22 cellular contexts compared by ENCODE assay signal in the genomic region with DNA sequence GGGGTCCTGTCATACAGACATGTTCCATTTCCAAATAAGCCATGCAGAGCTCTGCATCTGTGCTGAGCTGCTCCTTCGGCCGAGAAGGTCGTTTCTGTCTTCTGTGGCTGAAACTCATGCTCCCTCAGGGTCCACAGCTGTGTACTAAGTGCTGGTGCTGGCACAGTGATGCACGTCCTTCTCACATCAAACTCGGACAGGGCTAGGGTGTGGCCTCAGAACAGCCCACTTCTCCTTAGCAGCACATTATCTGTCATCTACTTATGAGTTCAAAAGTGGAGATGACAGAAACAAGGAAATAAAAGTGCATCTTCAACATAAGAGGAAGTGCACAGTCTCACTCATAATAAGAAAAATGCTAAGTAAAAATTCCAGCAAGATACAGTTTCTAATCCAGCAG. TPM values are rescaled to one million over a fixed set of nuclear protein-coding genes. Genes with fewer than 3 reads are reported as not detected.
A peak's percentile ranks its signal among the peaks of the same experiment; 100 is the strongest.
DNase-seq lines count a peak whose midpoint lies in the region; ATAC-seq, FAIRE-seq and TF ChIP-seq lines count a peak whose summit lies in the region.
"Had no signal": no experiment of that assay in that cellular context is flagged by ENCODE, and none has a peak within 500 bp of the region (broad histone marks: within the 10 kb centered on the region; RNA-seq: fewer than 3 reads in every experiment).

No MANE protein-coding gene starts in this region.

- intact Hi-C loops in Right ventricle myocardium superior (cut with DNase I) (no loop called here), right cardiac atrium (cut with DNase I) (no loop called here)

- TF ChIP-seq EP300 in gastroesophageal sphincter (IDR thresholded peaks at IDR 0.05): no peak

- 63% methylated on average over 5 of the region's 5 CpGs for WGBS in right cardiac atrium
- 42% methylated on average over 2 of the region's 5 CpGs; no CpG with 5 or more reads in 1 of the 2 donors for WGBS in gastroesophageal sphincter (ENCODE audit: low coverage in 1 of 2), 2 donors

- no peaks in the 10 kb centered on the region for H3K27me3 ChIP-seq in right cardiac atrium (ENCODE audit: control insufficient read depth, insufficient read depth)
- H3K27me3 ChIP-seq in gastroesophageal sphincter: no peaks in the 10 kb centered on the region
- H3K27me3 ChIP-seq: esophagus squamous epithelium had no signal

- no peaks in the 10 kb centered on the region for H3K36me3 ChIP-seq in gastroesophageal sphincter
- H3K36me3 ChIP-seq: esophagus squamous epithelium, thoracic aorta had no signal

- no peak overlapping the region for H3K4me3 ChIP-seq in right cardiac atrium (ENCODE audit: low read length)
- no peak overlapping the region for H3K4me3 ChIP-seq in gastroesophageal sphincter
- H3K4me3 ChIP-seq: esophagus squamous epithelium, thoracic aorta had no signal

- TF ChIP-seq CTCF in gastroesophageal sphincter (IDR thresholded peaks at IDR 0.05): no peak

- DNase-seq in Right ventricle myocardium superior (no peak), right cardiac atrium (no peak), RPMI8226 (peak; percentile 70), urothelium cell line (ENCODE audit: low spot score) (no peak)
- DNase-seq: 8988T; activated CD4-positive, alpha-beta T cell treated with anti-CD3 and anti-CD28 coated beads, Interleukin-2, amount 50 U/mL, for 48 hours; activated naive CD8-positive, alpha-beta T cell treated with anti-CD3 and anti-CD28 coated beads, Interleukin-2, amount 10 ng/mL, durations not matched to agents 7 days and 5 days; activated T-cell treated with anti-CD3 and anti-CD28 coated beads, Interleukin-2, amount 50 U/mL, for 4 hours; DMS79 treated with DMSO at 0.1 percent for 48 hours; esophagus squamous epithelium; hippocampal formation; kidney; NCI-H1105; NCI-H2171; SHP77 treated with DMSO at 0.1 percent for 48 hours; stimulated activated CD4-positive, alpha-beta T cell treated with anti-CD3 and anti-CD28 coated beads, Interleukin-2, amount 100 ng/mL, for 48 hours had no signal

- no peaks in the 10 kb centered on the region for H3K4me1 ChIP-seq in right cardiac atrium (ENCODE audit: control insufficient read depth, insufficient read depth, low read length)
- H3K4me1 ChIP-seq in gastroesophageal sphincter: peaks cover 0 to 33% (median 0%) of the 10 kb centered on the region in 3 donors

- TF ChIP-seq POLR2A in gastroesophageal sphincter (IDR thresholded peaks at IDR 0.05): no peak

- FAIRE-seq in urothelium cell line (lab: Jason Lieb, UNC): peak; percentile 81
- FAIRE-seq: kidney had no signal

- H3K9me3 ChIP-seq in right cardiac atrium (ENCODE audit: control insufficient read depth, low read length) (no peaks in the 10 kb centered on the region), gastroesophageal sphincter (no peaks in the 10 kb centered on the region)
- H3K9me3 ChIP-seq: esophagus squamous epithelium, thoracic aorta had no signal

- ATAC-seq in Right ventricle myocardium superior (ENCODE audit: poor library complexity) (peak; percentile 22), right cardiac atrium (no peak), gastroesophageal sphincter (peak; percentile 48), GM21390 (IDR thresholded peaks at IDR 0.05; ENCODE audit: unreplicated experiment) (no peak), GM19351 (IDR thresholded peaks at IDR 0.05; ENCODE audit: unreplicated experiment) (no peak), GM18909 (IDR thresholded peaks at IDR 0.05; ENCODE audit: poor library complexity, unreplicated experiment) (no peak)
- ATAC-seq: activated T-cell treated with anti-CD3 and anti-CD28 coated beads, Interleukin-2, amount 50 U/mL, for 4 hours had no signal

- H3K27ac ChIP-seq in right cardiac atrium (ENCODE audit: low read length) (no peak overlapping the region), gastroesophageal sphincter (no peak overlapping the region)
- H3K27ac ChIP-seq: C4-2B, esophagus squamous epithelium, thoracic aorta had no signal

RNA-seq across cellular contexts. Expression of gene APCDD1, which starts 53.9 kb away (rescaled TPM):
- 27.0 TPM for total RNA-seq in Right ventricle myocardium superior
- 10 to 100 TPM; 31.4 to 76.1 (median 49.9) TPM for total RNA-seq in right cardiac atrium
- 18.2 TPM for polyA plus RNA-seq in right cardiac atrium
- total RNA-seq in gastroesophageal sphincter: 100 to 1,000 TPM in 1 of 4 donors, 10 to 100 TPM in 3; 34.7 to 196 (median 41.3) TPM
- total RNA-seq: activated naive CD8-positive, alpha-beta T cell treated with anti-CD3 and anti-CD28 coated beads, Interleukin-2, amount 10 ng/mL, durations not matched to agents 7 days and 5 days had no signal

Comparison
In these comparisons a context has a peak if more than half of its experiments do, and no peak if none do; other contexts are left out.
1. ATAC-seq: peak in Right ventricle myocardium superior (single experiment) and gastroesophageal sphincter (single experiment); none in right cardiac atrium (0 of 2), GM21390 (single experiment), GM19351 (single experiment) and GM18909 (single experiment).